8 cellular contexts compared by ENCODE assay signal in genomic region chr4:46389301-46389761, GRCh38. TPM values are rescaled to one million over a fixed set of nuclear protein-coding genes. Genes with fewer than 3 reads are reported as not detected.
A peak's percentile ranks its signal among the peaks of the same experiment; 100 is the strongest.
DNase-seq lines count a peak whose midpoint lies in the region; ATAC-seq and TF ChIP-seq lines count a peak whose summit lies in the region.

No MANE protein-coding gene starts in this region.

- H3K4me3 Mint-ChIP-seq in activated T-helper 17 cell treated with anti-CD3 and anti-CD28 coated beads, Interleukin-2, amount 50 U/mL, for 72 hours: peak overlapping the region; percentile 43

- no peaks in the 10 kb centered on the region for H3K36me3 ChIP-seq in gastrocnemius medialis

- no peaks in the 10 kb centered on the region for H3K4me1 Mint-ChIP-seq in activated T-helper 17 cell treated with anti-CD3 and anti-CD28 coated beads, Interleukin-2, amount 50 U/mL, for 72 hours

- no peaks in the 10 kb centered on the region for H3K9me3 Mint-ChIP-seq in activated T-helper 17 cell treated with anti-CD3 and anti-CD28 coated beads, Interleukin-2, amount 50 U/mL, for 72 hours

- in situ Hi-C loops in gastrocnemius medialis (cut with MboI; ENCODE audit: low sequenced_read_pairs in 4 of 4): no loop called here

- H3K36me3 Mint-ChIP-seq in activated T-helper 17 cell treated with anti-CD3 and anti-CD28 coated beads, Interleukin-2, amount 50 U/mL, for 72 hours (ENCODE audit: low read depth): no peaks in the 10 kb centered on the region

- no peak for TF ChIP-seq POLR2A in gastrocnemius medialis (IDR thresholded peaks at IDR 0.05)

- H3K9me3 ChIP-seq in iPS-18c (ENCODE audit: control insufficient read depth, insufficient read depth, low read length) (no peaks in the 10 kb centered on the region), gastrocnemius medialis (no peaks in the 10 kb centered on the region)

- peaks cover 29 to 37% (median 33%) of the 10 kb centered on the region in 3 donors for H3K27me3 ChIP-seq in gastrocnemius medialis

- intact Hi-C loops in gastrocnemius medialis (cut with DNase I; ENCODE audit: low total_unique reads): no loop called here

- DNase-seq in HPDE6-E6E7 (ENCODE audit: extremely low spot score) (peak; percentile 20), gastrocnemius medialis (no peak), RPMI8226 (no peak), NCI-H128 (lab: John Stamatoyannopoulos, UW; ENCODE audit: unreplicated experiment) (no peak), midbrain (lab: John Stamatoyannopoulos, UW) (no peak)

- H3K4me1 ChIP-seq in gastrocnemius medialis: peaks cover 5 to 7% of the 10 kb centered on the region in 2 donors

- peak overlapping the region; percentile 59 for H3K4me3 ChIP-seq in iPS-18c (ENCODE audit: insufficient read depth, low read depth, low read length)
- peak overlapping the region; percentile 20 to 47 (median 26) for H3K4me3 ChIP-seq in gastrocnemius medialis

- no peak overlapping the region for H3K27ac ChIP-seq in gastrocnemius medialis

- peaks cover 30% of the 10 kb centered on the region for H3K27me3 Mint-ChIP-seq in activated T-helper 17 cell treated with anti-CD3 and anti-CD28 coated beads, Interleukin-2, amount 50 U/mL, for 72 hours

- TF ChIP-seq CTCF in gastrocnemius medialis (IDR thresholded peaks at IDR 0.05 in 4 of 5, conservative IDR thresholded peaks at IDR 0.05 in 1 of 5): no peak

- no peak overlapping the region for H3K27ac Mint-ChIP-seq in activated T-helper 17 cell treated with anti-CD3 and anti-CD28 coated beads, Interleukin-2, amount 50 U/mL, for 72 hours

- no peak for ATAC-seq in activated T-helper 17 cell treated with anti-CD3 and anti-CD28 coated beads, Interleukin-2, amount 50 U/mL, for 72 hours (replicated peaks)
- ATAC-seq in gastrocnemius medialis: no peak
- no peak for ATAC-seq in HG02973 (IDR thresholded peaks at IDR 0.05; ENCODE audit: unreplicated experiment)

RNA-seq across cellular contexts. Expression of gene GABRA2, which starts 0.6 kb away (rescaled TPM):
- total RNA-seq in activated T-helper 17 cell treated with anti-CD3 and anti-CD28 coated beads, Interleukin-2, amount 50 U/mL, for 72 hours: not detected
- under 1 TPM in 1 of 4 donors, not detected in 3; 0.13 TPM for total RNA-seq in gastrocnemius medialis
